ENCODE assay signal across 1 cellular context in genomic region chr20:49986049-49986448, GRCh38.
TF ChIP-seq lines count a peak whose summit lies in the region.

No MANE protein-coding gene starts in this region.

TF ChIP-seq in IMR-90, 13 proteins besides CTCF, POLR2A, EP300 and RAD21 (continued from another document):
- TF ChIP-seq MAZ (IDR thresholded peaks at IDR 0.05; ENCODE audit: borderline replicate concordance, low read depth, low read length): 0 out of 2 replicates have a peak, but pooled peaks have one; percentile 34
- TF ChIP-seq CEBPB (IDR thresholded peaks at IDR 0.05; ENCODE audit: low read depth, low read length): no peak
